Comparison of ENCODE assay signal across 8 cellular contexts in the genomic region with DNA sequence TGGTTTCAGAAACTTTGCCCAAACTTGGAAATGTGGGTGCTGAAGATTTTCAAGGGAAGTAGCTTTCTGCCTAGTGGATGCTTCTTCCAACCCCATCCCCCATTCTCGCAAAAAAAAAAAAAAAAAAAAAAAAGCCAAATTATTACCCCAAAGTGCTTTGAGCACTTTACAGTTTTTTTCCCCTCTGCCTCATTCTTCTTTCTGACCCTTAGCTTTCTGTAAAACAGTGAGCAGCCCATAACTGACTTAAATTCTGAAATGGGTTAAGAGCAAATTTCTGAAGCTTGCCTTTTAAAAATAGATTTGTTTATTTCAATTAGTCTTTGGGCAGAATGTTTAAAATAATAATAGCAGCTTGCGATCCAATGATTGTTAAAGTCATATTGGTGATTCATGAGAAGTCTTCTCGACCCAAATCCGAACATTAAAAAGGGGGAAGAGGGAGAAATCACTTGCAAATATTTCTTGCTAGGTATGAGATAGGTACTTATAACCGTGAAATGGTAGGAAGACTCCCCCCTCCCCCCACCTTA. TPM values are rescaled to one million over a fixed set of nuclear protein-coding genes. Genes with fewer than 3 reads are reported as not detected.
DNase-seq lines count a peak whose midpoint lies in the region; ATAC-seq lines count a peak whose summit lies in the region.

No MANE protein-coding gene starts in this region.

- H3K4me3 Mint-ChIP-seq in T-helper 17 cell, result peak overlapping the region; percentile 98

- H3K4me3 ChIP-seq in H7 (ENCODE audit: insufficient read depth, low read depth, low read length), result peak overlapping the region; percentile 77
- H3K4me3 ChIP-seq in right cardiac atrium (ENCODE audit: low read length), result peak overlapping the region; percentile 91
- H3K4me3 ChIP-seq in skin epidermis, result peak overlapping the region; percentile 35 to 64 (median 58)

- DNase-seq in H7 (peak; percentile 13), T-helper 17 cell (no peak), right cardiac atrium (no peak), DMS79 treated with DMSO at 0.1 percent for 48 hours (lab: John Stamatoyannopoulos, UW) (no peak), iPS-NIHi11 (ENCODE audit: low spot score) (no peak), NCI-H1694 (lab: John Stamatoyannopoulos, UW) (no peak)

- no peak overlapping the region for H3K27ac Mint-ChIP-seq in T-helper 17 cell

- intact Hi-C loops in right cardiac atrium (cut with DNase I), result loop anchor here in 1 of 4 donors (5.0 kb wide), 2 partner anchors 731 to 746 kb away; no protein-coding TSS in a partner anchor

- H3K36me3 Mint-ChIP-seq in T-helper 17 cell (ENCODE audit: low read depth), result peaks cover 12% of the 10 kb centered on the region

- H3K27me3 Mint-ChIP-seq in T-helper 17 cell, result peaks cover 67% of the 10 kb centered on the region

- no peaks in the 10 kb centered on the region for H3K4me1 ChIP-seq in right cardiac atrium (ENCODE audit: control insufficient read depth, insufficient read depth, low read length)

- H3K27ac ChIP-seq in right cardiac atrium (ENCODE audit: low read length) (no peak overlapping the region), skin epidermis (peak overlapping the region in 19 of 21 experiments; percentile 14 to 89 (median 70))

- H3K9me3 ChIP-seq in T-helper 17 cell (ENCODE audit: control insufficient read depth, low read length, poor library complexity, severe bottlenecking), result no peaks in the 10 kb centered on the region
- no peaks in the 10 kb centered on the region for H3K9me3 ChIP-seq in right cardiac atrium (ENCODE audit: control insufficient read depth, low read length)

- ATAC-seq in T-helper 17 cell, result no peak
- ATAC-seq in right cardiac atrium, result no peak
- ATAC-seq in HG03432 (IDR thresholded peaks at IDR 0.05; ENCODE audit: unreplicated experiment), result no peak

- H3K4me1 Mint-ChIP-seq in T-helper 17 cell, result peaks cover 29% of the 10 kb centered on the region

- H3K27me3 ChIP-seq in H7 (ENCODE audit: control insufficient read depth, insufficient read depth, low read length) (peaks cover 11% of the 10 kb centered on the region; the same call in 1 of the 2 replicates), right cardiac atrium (ENCODE audit: control insufficient read depth, insufficient read depth) (no peaks in the 10 kb centered on the region)

- peaks cover 8% of the 10 kb centered on the region for H3K36me3 ChIP-seq in H7 (replicated peaks; ENCODE audit: control insufficient read depth, insufficient read depth, low read length)

- WGBS in right cardiac atrium, result 6% methylated on average over 5 of the region's 5 CpGs

RNA-seq across cellular contexts. Expression of a gene that starts 1.0 kb away (rescaled TPM):
- total RNA-seq in H7 (2014; rRNA removed; shearing (Covaris generic)), result 15.9 and 20.8 TPM in 2 replicates
- total RNA-seq in T-helper 17 cell (under 1 TPM in 1 of 2 donors, not detected in 1; 0.73 TPM), right cardiac atrium (1 to 10 TPM; 2.3 to 7.1 (median 3.8) TPM)
- polyA plus RNA-seq in right cardiac atrium, result 3.2 TPM
